1 cellular context compared by ENCODE assay signal in genomic region chr1:225466848-225467192, GRCh38.
TF ChIP-seq lines count a peak whose summit lies in the region.

No MANE protein-coding gene starts in this region.

TF ChIP-seq in K562, 482 proteins besides CTCF, POLR2A, EP300 and RAD21 (continued from another document and continues in another):
- TF ChIP-seq ID3 (CRISPR knock-in tag; IDR thresholded peaks at IDR 0.05) (peak; percentile 71; the same call in 1 of the 2 replicates), ID3 (tag; IDR thresholded peaks at IDR 0.05) (peak; percentile 97), KAT7 (CRISPR knock-in tag; IDR thresholded peaks at IDR 0.05; ENCODE audit: borderline replicate concordance) (no peak), MYBL2 (IDR thresholded peaks at IDR 0.05; ENCODE audit: low read depth) (no peak), MYBL2 (CRISPR knock-in tag; IDR thresholded peaks at IDR 0.05; ENCODE audit: borderline replicate concordance) (no peak), ARNT (IDR thresholded peaks at IDR 0.05) (no peak), KDM4B (IDR thresholded peaks at IDR 0.05; ENCODE audit: borderline replicate concordance in 2 of 2, low read depth in 1 of 2) (no peak), ZNF354B (CRISPR knock-in tag; IDR thresholded peaks at IDR 0.05) (peak; percentile 76; the same call in 1 of the 2 replicates), MLX (CRISPR knock-in tag; conservative IDR thresholded peaks at IDR 0.05) (no peak), SREBF2 (CRISPR knock-in tag; IDR thresholded peaks at IDR 0.05) (no peak), REST (CRISPR knock-in tag; IDR thresholded peaks at IDR 0.05; ENCODE audit: low read depth) (0 out of 2 replicates have a peak, but pooled peaks have one; percentile 26), GTF2B (IDR thresholded peaks at IDR 0.05; ENCODE audit: extremely low read depth, insufficient read length) (no peak), PHF21A (IDR thresholded peaks at IDR 0.05; ENCODE audit: borderline replicate concordance, low read depth) (no peak), CBFA2T3 (IDR thresholded peaks at IDR 0.05) (no peak), FOXA1 (IDR thresholded peaks at IDR 0.05; ENCODE audit: borderline replicate concordance) (no peak), ZNF644 (tag; IDR thresholded peaks at IDR 0.05; ENCODE audit: low read depth) (peak; percentile 94), TBL1XR1 (IDR thresholded peaks at IDR 0.05; ENCODE audit: low read length in 2 of 2) (no peak), KLF16 (IDR thresholded peaks at IDR 0.05) (no peak), RBFOX2 (IDR thresholded peaks at IDR 0.05; ENCODE audit: low read depth, low read length) (no peak), E2F4 (CRISPR knock-in tag; IDR thresholded peaks at IDR 0.05; ENCODE audit: low read depth) (no peak), SRF (CRISPR knock-in tag; IDR thresholded peaks at IDR 0.05) (peak in 1 of 2 experiments; percentile 45; a peak in 1 of 4 replicates), PREB (CRISPR knock-in tag; IDR thresholded peaks at IDR 0.05) (no peak), ZBTB8A (IDR thresholded peaks at IDR 0.05; ENCODE audit: partially characterized antibody) (no peak), PRDM10 (IDR thresholded peaks at IDR 0.05; ENCODE audit: partially characterized antibody) (no peak), ELF4 (CRISPR knock-in tag; IDR thresholded peaks at IDR 0.05) (no peak), ATF4 (CRISPR knock-in tag; IDR thresholded peaks at IDR 0.05) (peak; percentile 73), ILK (tag; IDR thresholded peaks at IDR 0.05; ENCODE audit: borderline replicate concordance, low read depth) (peak; percentile 69), ZNF398 (CRISPR knock-in tag; IDR thresholded peaks at IDR 0.05) (peak; percentile 65; the same call in 1 of the 2 replicates), THRB (CRISPR knock-in tag; conservative IDR thresholded peaks at IDR 0.05) (peak; percentile 97), LCOR (CRISPR knock-in tag; IDR thresholded peaks at IDR 0.05) (no peak), RBM15 (IDR thresholded peaks at IDR 0.05; ENCODE audit: insufficient read depth, low read length) (no peak), TRIM25 (IDR thresholded peaks at IDR 0.05; ENCODE audit: borderline replicate concordance) (no peak), CBFA2T2 (conservative IDR thresholded peaks at IDR 0.05) (no peak), ETV1 (tag; conservative IDR thresholded peaks at IDR 0.05; ENCODE audit: low read depth) (peak; percentile 67), ZNF133 (CRISPR knock-in tag; IDR thresholded peaks at IDR 0.05) (0 out of 2 replicates have a peak, but pooled peaks have one; percentile 13), SMARCA5 (IDR thresholded peaks at IDR 0.05) (no peak), ATF6 (CRISPR knock-in tag; IDR thresholded peaks at IDR 0.05) (no peak), USF1 (CRISPR knock-in tag; IDR thresholded peaks at IDR 0.05) (no peak), ETV5 (CRISPR knock-in tag; IDR thresholded peaks at IDR 0.05; ENCODE audit: low read depth) (no peak), ZEB2 (IDR thresholded peaks at IDR 0.05) (no peak)
